16 cellular contexts compared by ENCODE assay signal in genomic region chr16:67207857-67208524, GRCh38. TPM values are rescaled to one million over a fixed set of nuclear protein-coding genes. Genes with fewer than 3 reads are reported as not detected.
DNase-seq lines count a peak whose midpoint lies in the region; ATAC-seq and TF ChIP-seq lines count a peak whose summit lies in the region.
"Had no signal": no experiment of that assay in that cellular context is flagged by ENCODE, and none has a peak within 500 bp of the region (broad histone marks: within the 10 kb centered on the region; RNA-seq: fewer than 3 reads in every experiment).

No MANE protein-coding gene starts in this region.

- ATAC-seq in IMR-90 (ENCODE audit: low read depth) (peak; percentile 75), left lung (peak; percentile 13)

- peak; percentile 6 for DNase-seq in DMS53 treated with DMSO at 0.1 percent for 48 hours (lab: John Stamatoyannopoulos, UW; ENCODE audit: unreplicated experiment)
- peak; percentile 44 for DNase-seq in IMR-90
- DNase-seq in adrenal gland: peak in 6 of 7 donors; percentile 76 to 88 (median 80)
- peak in 1 of 2 donors; percentile 52 for DNase-seq in left lung
- DNase-seq in 8988T: no peak
- DNase-seq in NCI-H2029 (lab: John Stamatoyannopoulos, UW): no peak
- no peak for DNase-seq in RPMI8226
- DNase-seq in NOMO-1 treated with dmso at 0.1 percent for 144 hours (lab: John Stamatoyannopoulos, UW; ENCODE audit: unreplicated experiment): no peak
- DNase-seq: activated naive CD8-positive, alpha-beta T cell treated with anti-CD3 and anti-CD28 coated beads, Interleukin-2, amount 50 U/mL, for 24 hours; glutamatergic neuron; NCI-H2171; Peyer's patch; stimulated activated CD4-positive, alpha-beta T cell treated with anti-CD3 and anti-CD28 coated beads, Interleukin-4, amount 100 ng/mL, for 24 hours had no signal

- TF ChIP-seq POLR2A in IMR-90 (IDR thresholded peaks at IDR 0.05; ENCODE audit: low read depth, low read length) (no peak), adrenal gland (IDR thresholded peaks at IDR 0.05) (no peak)

- no peak overlapping the region for H3K4me3 ChIP-seq in IMR-90 (ENCODE audit: insufficient read depth, low read depth, low read length)
- H3K4me3 ChIP-seq in adrenal gland: no peak overlapping the region
- H3K4me3 ChIP-seq in left lung: no peak overlapping the region
- H3K4me3 ChIP-seq: dorsolateral prefrontal cortex, Peyer's patch had no signal

- H2AK5ac ChIP-seq in IMR-90 (ENCODE audit: low read depth, low read length): peak overlapping the region; percentile 3; the same call in 1 of the 2 replicates

- dilution Hi-C loops in IMR-90 (cut with HindIII; ENCODE audit: low sequenced_read_pairs, unreplicated experiment): no loop called here

- H3K36me3 ChIP-seq in IMR-90 (ENCODE audit: control insufficient read depth, insufficient read depth, low read length) (peaks cover 9% of the 10 kb centered on the region), adrenal gland (replicated peaks in 1 of 2) (peaks cover 0 to 2% of the 10 kb centered on the region in 2 donors), left lung (peaks cover 0 to 33% of the 10 kb centered on the region in 2 donors)

- no peak overlapping the region for H2BK15ac ChIP-seq in IMR-90 (ENCODE audit: low read depth, low read length)

- in situ Hi-C loops in IMR-90 (cut with MboI; ENCODE audit: low sequenced_read_pairs): no loop called here

- no peak overlapping the region for H4K91ac ChIP-seq in IMR-90 (ENCODE audit: insufficient read depth, low read depth, low read length)

- intact Hi-C loops in IMR-90 (cut with micrococcal nuclease): no loop called here
- intact Hi-C loops in adrenal gland (cut with DNase I): no loop called here
- intact Hi-C loops in left lung (cut with DNase I): no loop called here

- H3K27me3 ChIP-seq in IMR-90 (ENCODE audit: control insufficient read depth, insufficient read depth, low read length) (no peaks in the 10 kb centered on the region), adrenal gland (no peaks in the 10 kb centered on the region), left lung (no peaks in the 10 kb centered on the region)
- H3K27me3 ChIP-seq: dorsolateral prefrontal cortex, Peyer's patch had no signal

- CTCF ChIA-PET in IMR-90 (lab: Yijun Ruan, JAX): no interaction called here

- no peak overlapping the region for H3K9ac ChIP-seq in IMR-90 (ENCODE audit: low read depth, low read length)

- WGBS in IMR-90 (ENCODE audit: extremely low coverage in 2 of 2, insufficient read length in 1 of 2), 2 experiments: 66% methylated on average over 3 of the region's 10 CpGs; no CpG with 5 or more reads in 1 of the 2 experiments
- WGBS in adrenal gland, 4 donors: 38 to 58% (median 49%) methylated on average over 2 to 10 of the region's 10 CpGs

- H2BK5ac ChIP-seq in IMR-90 (ENCODE audit: low read depth, low read length, poor library complexity, severe bottlenecking): peak overlapping the region; percentile 56

- H3K9me3 ChIP-seq in IMR-90 (ENCODE audit: control insufficient read depth, insufficient read depth, low read length) (no peaks in the 10 kb centered on the region), adrenal gland (replicated peaks in 1 of 3) (no peaks in the 10 kb centered on the region), left lung (no peaks in the 10 kb centered on the region)
- H3K9me3 ChIP-seq: Peyer's patch had no signal

- H2BK120ac ChIP-seq in IMR-90 (ENCODE audit: low read depth, low read length): no peak overlapping the region

- POLR2A ChIA-PET in IMR-90 (lab: Charles Lee; ENCODE audit: unreplicated experiment): no interaction called here

- H4K20me1 ChIP-seq in IMR-90 (ENCODE audit: insufficient read depth, low read length): 0 out of 2 replicates have a peak, but pooled peaks cover 6% of the 10 kb centered on the region

- H3K18ac ChIP-seq in IMR-90 (ENCODE audit: low read depth, low read length): no peak overlapping the region

- H2BK20ac ChIP-seq in IMR-90 (ENCODE audit: low read depth, low read length): no peak overlapping the region

- peaks cover 0 to 9% of the 10 kb centered on the region in 2 experiments; a peak in 1 of 4 replicates for H3K79me1 ChIP-seq in IMR-90 (ENCODE audit: low read depth in 1 of 2, low read length in 2 of 2)

- H4K8ac ChIP-seq in IMR-90 (ENCODE audit: low read depth in 2 of 2, low read length in 2 of 2): no peak overlapping the region; a peak in 1 of 4 replicates

- H3K4ac ChIP-seq in IMR-90 (ENCODE audit: low read depth, low read length): peak overlapping the region; percentile 54

- H3K4me2 ChIP-seq in IMR-90 (ENCODE audit: low read depth, low read length): no peak overlapping the region

- H3K56ac ChIP-seq in IMR-90 (ENCODE audit: extremely low read depth, insufficient read depth, low read length): no peak overlapping the region

- H2AK9ac ChIP-seq in IMR-90 (replicated peaks; ENCODE audit: low read depth, low read length, poor library complexity): peak overlapping the region; percentile 85

- no TSS peak for BruUV-seq in IMR-90 (replicated peaks; lab: Mats Ljungman, UMichigan)

- H3K14ac ChIP-seq in IMR-90 (replicated peaks; ENCODE audit: low read depth, low read length): peak overlapping the region; percentile 53

- no peak overlapping the region for H4K5ac ChIP-seq in IMR-90 (ENCODE audit: low read depth, low read length)

- TF ChIP-seq RAD21 in IMR-90 (IDR thresholded peaks at IDR 0.05; ENCODE audit: low read length): no peak

- H3K27ac ChIP-seq in IMR-90 (ENCODE audit: insufficient read depth, low read length) (no peak overlapping the region), adrenal gland (peak overlapping the region in 2 of 5 donors; percentile 34 to 75), left lung (no peak overlapping the region)
- H3K27ac ChIP-seq: dorsolateral prefrontal cortex, Peyer's patch had no signal

- H2AFZ ChIP-seq in IMR-90 (replicated peaks; ENCODE audit: low read length, poor library complexity): peak overlapping the region; percentile 82

- no peak overlapping the region for H3K23ac ChIP-seq in IMR-90 (ENCODE audit: low read depth, low read length)

- TF ChIP-seq CTCF in IMR-90 (conservative IDR thresholded peaks at IDR 0.05; ENCODE audit: low read depth, low read length) (no peak), adrenal gland (IDR thresholded peaks at IDR 0.05) (no peak), left lung (IDR thresholded peaks at IDR 0.05) (no peak)

- H3K9me1 ChIP-seq in IMR-90 (ENCODE audit: insufficient read depth, low read length): peaks cover 20% of the 10 kb centered on the region

- peaks cover 8% of the 10 kb centered on the region for H3K4me1 ChIP-seq in IMR-90 (ENCODE audit: control insufficient read depth, insufficient read depth, low read length)
- H3K4me1 ChIP-seq in adrenal gland (replicated peaks in 1 of 2): peaks cover 11 to 12% of the 10 kb centered on the region in 2 donors
- peaks cover 0 to 3% of the 10 kb centered on the region in 2 donors for H3K4me1 ChIP-seq in left lung
- H3K4me1 ChIP-seq: Peyer's patch had no signal

TF ChIP-seq in IMR-90, 13 proteins besides CTCF, POLR2A, EP300 and RAD21:
- TF ChIP-seq USF2 (IDR thresholded peaks at IDR 0.05; ENCODE audit: low read depth, low read length) (no peak), NFE2L2 (IDR thresholded peaks at IDR 0.05; ENCODE audit: low read depth, low read length) (peak; percentile 42; the same call in 1 of the 2 replicates)
TF ChIP-seq in IMR-90: peak in this region for 1.

RNA-seq across cellular contexts. Expression of gene ELMO3, which starts 9.1 kb away (rescaled TPM):
- total RNA-seq in IMR-90 (2012; rRNA removed) (0.28 and 0.36 TPM in 2 replicates), adrenal gland (1 to 10 TPM in 7 of 8 donors, under 1 TPM in 1; 0.66 to 5.4 (median 1.8) TPM), left lung (10 to 100 TPM; 14.8 to 21.2 TPM)
- polyA plus RNA-seq in IMR-90 (2012; rRNA removed) (1.6 and 1.9 TPM in 2 replicates), adrenal gland (1 to 10 TPM in 2 of 3 donors, under 1 TPM in 1; 0.18 to 7.0 (median 4.6) TPM)
- polyA plus RNA-seq in IMR-90 (2012; cell fraction: cytosol; rRNA removed): 0.70 and 0.78 TPM in 2 replicates
- polyA plus RNA-seq in IMR-90 (2012; cell fraction: nucleus; rRNA removed; ENCODE audit: low replicate concordance): 7.2 and 21.3 TPM in 2 replicates
- polyA plus RNA-seq: CD8-positive, alpha-beta memory T cell had no signal

RNA-seq across cellular contexts. Expression of gene E2F4, which starts 16.0 kb away (rescaled TPM):
- total RNA-seq in IMR-90 (2012; rRNA removed) (57.5 and 63.4 TPM in 2 replicates), adrenal gland (100 to 1,000 TPM in 1 of 8 donors, 10 to 100 TPM in 7; 48.2 to 122 (median 70.4) TPM), left lung (10 to 100 TPM; 47.7 to 81.4 TPM)
- polyA plus RNA-seq in IMR-90 (2012; rRNA removed) (103 and 106 TPM in 2 replicates), adrenal gland (10 to 100 TPM; 44.4 to 81.0 (median 77.3) TPM)
- 82.1 and 82.4 TPM in 2 replicates for polyA plus RNA-seq in IMR-90 (2012; cell fraction: cytosol; rRNA removed)
- polyA plus RNA-seq in IMR-90 (2012; cell fraction: nucleus; rRNA removed; ENCODE audit: low replicate concordance): 415 and 587 TPM in 2 replicates

RNA-seq across cellular contexts. Expression of gene EXOC3L1, which starts 18.1 kb away (rescaled TPM):
- total RNA-seq in IMR-90 (2012; rRNA removed) (not detected in 2 replicates), adrenal gland (10 to 100 TPM in 5 of 8 donors, 1 to 10 TPM in 3; 3.2 to 27.2 (median 11.8) TPM), left lung (10 to 100 TPM; 10.9 to 16.9 TPM)
- polyA plus RNA-seq in IMR-90 (2012; rRNA removed) (0.09 TPM in 1 of 2 replicates, not detected in the other), adrenal gland (10 to 100 TPM in 2 of 3 donors, under 1 TPM in 1; 0.71 to 26.7 (median 19.9) TPM)
- polyA plus RNA-seq in IMR-90 (2012; cell fraction: cytosol; rRNA removed): 0.09 and 0.17 TPM in 2 replicates
- 0.36 and 1.0 TPM in 2 replicates for polyA plus RNA-seq in IMR-90 (2012; cell fraction: nucleus; rRNA removed; ENCODE audit: low replicate concordance)
- total RNA-seq: CD8-positive, alpha-beta memory T cell; progenitor cell of endocrine pancreas had no signal
- polyA plus RNA-seq: CD8-positive, alpha-beta memory T cell had no signal

RNA-seq across cellular contexts. Expression of gene TMEM208, which starts 18.9 kb away (rescaled TPM):
- 41.7 and 65.6 TPM in 2 replicates for total RNA-seq in IMR-90 (2012; rRNA removed)
- polyA plus RNA-seq in IMR-90 (2012; rRNA removed): 66.5 and 68.8 TPM in 2 replicates
- polyA plus RNA-seq in IMR-90 (2012; cell fraction: cytosol; rRNA removed): 73.8 and 83.8 TPM in 2 replicates
- polyA plus RNA-seq in IMR-90 (2012; cell fraction: nucleus; rRNA removed; ENCODE audit: low replicate concordance): 75.2 and 101 TPM in 2 replicates
- 10 to 100 TPM; 52.1 to 88.8 (median 67.6) TPM for total RNA-seq in adrenal gland
- polyA plus RNA-seq in adrenal gland: 100 to 1,000 TPM in 2 of 3 donors, 10 to 100 TPM in 1; 75.3 to 289 (median 209) TPM
- total RNA-seq in left lung: 10 to 100 TPM; 43.8 to 56.9 TPM

RNA-seq across cellular contexts. Expression of gene MATCAP1, which starts 24.2 kb away (rescaled TPM):
- total RNA-seq in IMR-90 (2012; rRNA removed): 7.5 and 8.2 TPM in 2 replicates
- 43.9 and 47.3 TPM in 2 replicates for polyA plus RNA-seq in IMR-90 (2012; rRNA removed)
- polyA plus RNA-seq in IMR-90 (2012; cell fraction: cytosol; rRNA removed): 15.4 and 29.8 TPM in 2 replicates
- 309 and 661 TPM in 2 replicates for polyA plus RNA-seq in IMR-90 (2012; cell fraction: nucleus; rRNA removed; ENCODE audit: low replicate concordance)
- total RNA-seq in adrenal gland: 100 to 1,000 TPM in 1 of 8 donors, 10 to 100 TPM in 7; 17.1 to 107 (median 49.8) TPM
- polyA plus RNA-seq in adrenal gland: 100 to 1,000 TPM in 2 of 3 donors, 10 to 100 TPM in 1; 12.6 to 237 (median 112) TPM
- total RNA-seq in left lung: 10 to 100 TPM; 36.8 to 44.7 TPM

Comparison
In these comparisons a context has a peak if more than half of its experiments do, and no peak if none do; other contexts are left out.
1. DNase-seq: peak in DMS53 treated with DMSO at 0.1 percent for 48 hours (single experiment), IMR-90 (single experiment) and adrenal gland (6 of 7); none in 8988T (single experiment), NCI-H2029 (single experiment), RPMI8226 (single experiment) and NOMO-1 treated with dmso at 0.1 percent for 144 hours (single experiment).